ENCODE assay signal across 18 cellular contexts in the genomic region with DNA sequence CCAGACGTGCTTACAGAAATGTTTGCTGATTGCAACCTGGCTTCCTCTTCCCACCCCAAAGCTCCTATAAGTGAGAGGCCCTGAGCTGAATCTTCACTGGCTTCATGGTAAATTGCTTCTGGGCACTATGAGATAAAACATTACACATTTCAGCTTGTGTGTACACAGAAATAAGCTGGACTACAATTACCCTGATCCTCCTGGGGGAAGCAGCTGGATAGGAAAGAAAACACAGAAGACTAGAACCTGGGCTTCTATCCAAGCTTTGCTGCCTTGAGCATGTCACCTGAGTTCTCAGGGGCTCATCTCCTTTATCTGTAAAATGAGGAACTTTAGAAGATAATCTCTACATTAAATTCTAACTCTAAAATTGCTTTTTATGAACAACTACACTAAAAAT. TPM values are rescaled to one million over a fixed set of nuclear protein-coding genes. Genes with fewer than 3 reads are reported as not detected.
DNase-seq lines count a peak whose midpoint lies in the region; FAIRE-seq and TF ChIP-seq lines count a peak whose summit lies in the region.
"Had no signal": no experiment of that assay in that cellular context is flagged by ENCODE, and none has a peak within 500 bp of the region (broad histone marks: within the 10 kb centered on the region; RNA-seq: fewer than 3 reads in every experiment).

No MANE protein-coding gene starts in this region.

- no peak for TF ChIP-seq CTCF in ascending aorta (IDR thresholded peaks at IDR 0.05)
- TF ChIP-seq CTCF in kidney (IDR thresholded peaks at IDR 0.05; ENCODE audit: borderline replicate concordance, extremely low read depth, insufficient read depth), result no peak

- H3K36me3 Mint-ChIP-seq in immature natural killer cell, result peaks cover 3 to 8% (median 6%) of the 10 kb centered on the region in 3 donors
- peaks cover 19% of the 10 kb centered on the region for H3K36me3 Mint-ChIP-seq in activated naive CD8-positive, alpha-beta T cell treated with anti-CD3 and anti-CD28 coated beads for 36 hours
- H3K36me3 Mint-ChIP-seq: mesothelial cell of epicardium had no signal

- H3K36me3 ChIP-seq in ascending aorta, result no peaks in the 10 kb centered on the region
- H3K36me3 ChIP-seq in kidney (ENCODE audit: control insufficient read depth in 1 of 2, insufficient read depth in 2 of 2, low read length in 2 of 2), result no peaks in the 10 kb centered on the region
- H3K36me3 ChIP-seq: BLaER1, suprapubic skin had no signal

- H3K4me3 ChIP-seq in ascending aorta (no peak overlapping the region), kidney (ENCODE audit: low read length in 2 of 2) (no peak overlapping the region)
- H3K4me3 ChIP-seq: BLaER1, GM23248, suprapubic skin had no signal

- intact Hi-C loops in ascending aorta (cut with DNase I), result no loop called here
- intact Hi-C loops in kidney (cut with DNase I), result no loop called here

- H3K4me1 Mint-ChIP-seq in immature natural killer cell, result peaks cover 61 to 75% of the 10 kb centered on the region in 2 donors
- H3K4me1 Mint-ChIP-seq in activated naive CD8-positive, alpha-beta T cell treated with anti-CD3 and anti-CD28 coated beads for 36 hours, result peaks cover 36% of the 10 kb centered on the region
- H3K4me1 Mint-ChIP-seq: mesothelial cell of epicardium had no signal

- no peaks in the 10 kb centered on the region for H3K27me3 ChIP-seq in ascending aorta
- H3K27me3 ChIP-seq: BLaER1, suprapubic skin had no signal

- no peak overlapping the region for H3K9ac ChIP-seq in kidney (ENCODE audit: low read length in 2 of 2)
- H3K9ac ChIP-seq: BLaER1, GM23248 had no signal

- FAIRE-seq in kidney (lab: Jason Lieb, UNC), result no peak
- FAIRE-seq: islet of Langerhans had no signal

- H3K9me3 ChIP-seq in ascending aorta (no peaks in the 10 kb centered on the region), kidney (ENCODE audit: control insufficient read depth in 1 of 2, low read length in 2 of 2) (no peaks in the 10 kb centered on the region)
- H3K9me3 ChIP-seq: suprapubic skin had no signal

- H3K27ac ChIP-seq in ascending aorta (no peak overlapping the region), kidney (ENCODE audit: low read depth in 2 of 2, low read length in 2 of 2) (no peak overlapping the region)
- H3K27ac ChIP-seq: BLaER1, GM23248, suprapubic skin had no signal

- peaks cover 12 to 18% (median 15%) of the 10 kb centered on the region in 3 donors for H3K27me3 Mint-ChIP-seq in immature natural killer cell (ENCODE audit: low read depth in 3 of 3)
- H3K27me3 Mint-ChIP-seq in activated naive CD8-positive, alpha-beta T cell treated with anti-CD3 and anti-CD28 coated beads for 36 hours, result no peaks in the 10 kb centered on the region
- H3K27me3 Mint-ChIP-seq: dendritic cell treated with granulocyte-macrophage colony-stimulating factor and Interleukin-4, amounts not matched to agents 40 ng/mL and 50 ng/mL, for 4 days had no signal

- DNase-seq in G401 (ENCODE audit: low spot score), result peak; percentile 16
- peak; percentile 2 for DNase-seq in NCI-H2029 treated with DMSO at 0.1 percent for 48 hours (lab: John Stamatoyannopoulos, UW)
- DNase-seq in RPMI7951 (ENCODE audit: low read depth), result peak; percentile 17
- DNase-seq in immature natural killer cell, result no peak
- DNase-seq in activated naive CD8-positive, alpha-beta T cell treated with anti-CD3 and anti-CD28 coated beads for 36 hours, result no peak
- no peak for DNase-seq in ascending aorta (ENCODE audit: low spot score in 2 of 2)
- DNase-seq in kidney, result no peak
- DNase-seq: activated CD4-positive, CD25-positive, alpha-beta regulatory T cell; activated effector memory CD4-positive, alpha-beta T cell treated with anti-CD3 and anti-CD28 coated beads, Interleukin-2, amount 50 U/mL, for 16 hours; GM23248; head of caudate nucleus; NCI-H187 treated with DMSO at 0.1 percent for 48 hours; SW 1271 had no signal

- in situ Hi-C loops in G401 (cut with HindIII; ENCODE audit: low sequenced_read_pairs), result no loop called here

- H3K4me1 ChIP-seq in ascending aorta (peaks cover 7 to 10% of the 10 kb centered on the region in 2 donors), kidney (ENCODE audit: control insufficient read depth in 1 of 2, insufficient read depth in 1 of 2, low read depth in 1 of 2, low read length in 2 of 2) (peaks cover 0 to 6% of the 10 kb centered on the region in 2 donors)

- peak overlapping the region; percentile 63 to 100 (median 96) for H3K27ac Mint-ChIP-seq in immature natural killer cell
- no peak overlapping the region for H3K27ac Mint-ChIP-seq in activated naive CD8-positive, alpha-beta T cell treated with anti-CD3 and anti-CD28 coated beads for 36 hours
- H3K27ac Mint-ChIP-seq: dendritic cell treated with granulocyte-macrophage colony-stimulating factor and Interleukin-4, amounts not matched to agents 40 ng/mL and 50 ng/mL, for 4 days; mesothelial cell of epicardium had no signal

- H3K9me3 Mint-ChIP-seq in immature natural killer cell, result peaks cover 0 to 5% (median 0%) of the 10 kb centered on the region in 6 donors
- peaks cover 7% of the 10 kb centered on the region for H3K9me3 Mint-ChIP-seq in activated naive CD8-positive, alpha-beta T cell treated with anti-CD3 and anti-CD28 coated beads for 36 hours
- H3K9me3 Mint-ChIP-seq: dendritic cell treated with granulocyte-macrophage colony-stimulating factor and Interleukin-4, amounts not matched to agents 40 ng/mL and 50 ng/mL, for 4 days had no signal

- H3K4me3 Mint-ChIP-seq in immature natural killer cell, result peak overlapping the region in 2 of 5 donors; percentile 22 to 27
- no peak overlapping the region for H3K4me3 Mint-ChIP-seq in activated naive CD8-positive, alpha-beta T cell treated with anti-CD3 and anti-CD28 coated beads for 36 hours
- H3K4me3 Mint-ChIP-seq: dendritic cell treated with granulocyte-macrophage colony-stimulating factor and Interleukin-4, amounts not matched to agents 40 ng/mL and 50 ng/mL, for 4 days; mesothelial cell of epicardium had no signal

RNA-seq across cellular contexts. Expression of a gene that starts 40.3 kb away (rescaled TPM):
- total RNA-seq in G401 (2014; rRNA removed; shearing (Covaris generic)), result 15.6 and 15.9 TPM in 2 replicates
- total RNA-seq in RPMI7951 (2014; rRNA removed; shearing (Covaris generic)), result 593 and 598 TPM in 2 replicates
- 10 to 100 TPM in 1 of 3 donors, 1 to 10 TPM in 2; 2.2 to 11.4 (median 9.2) TPM for polyA plus RNA-seq in immature natural killer cell
- under 1 TPM; 0.62 to 0.68 TPM for total RNA-seq in activated naive CD8-positive, alpha-beta T cell treated with anti-CD3 and anti-CD28 coated beads for 36 hours
- total RNA-seq in ascending aorta, result 725 TPM
- total RNA-seq in kidney, result 377 TPM
- polyA plus RNA-seq in kidney (ENCODE audit: insufficient read depth, low read depth, low replicate concordance), result 26.4 TPM

Comparison
In these comparisons a context has a peak if more than half of its experiments do, and no peak if none do; other contexts are left out.
1. DNase-seq: peak in G401 (single experiment), NCI-H2029 treated with DMSO at 0.1 percent for 48 hours (single experiment) and RPMI7951 (single experiment); none in immature natural killer cell (0 of 3), activated naive CD8-positive, alpha-beta T cell treated with anti-CD3 and anti-CD28 coated beads for 36 hours (single experiment), ascending aorta (0 of 2) and kidney (single experiment).
2. RNA of a gene that starts 40.3 kb away (total RNA-seq): 725 TPM in ascending aorta (single experiment), 593 to 598 TPM in RPMI7951 and 377 TPM in kidney (single experiment); 15.6 to 15.9 TPM in G401 and 0.62 to 0.68 TPM in activated naive CD8-positive, alpha-beta T cell treated with anti-CD3 and anti-CD28 coated beads for 36 hours; every median in the first group is over 10 times any median in the second.